8 cellular contexts compared by ENCODE assay signal in the genomic region with DNA sequence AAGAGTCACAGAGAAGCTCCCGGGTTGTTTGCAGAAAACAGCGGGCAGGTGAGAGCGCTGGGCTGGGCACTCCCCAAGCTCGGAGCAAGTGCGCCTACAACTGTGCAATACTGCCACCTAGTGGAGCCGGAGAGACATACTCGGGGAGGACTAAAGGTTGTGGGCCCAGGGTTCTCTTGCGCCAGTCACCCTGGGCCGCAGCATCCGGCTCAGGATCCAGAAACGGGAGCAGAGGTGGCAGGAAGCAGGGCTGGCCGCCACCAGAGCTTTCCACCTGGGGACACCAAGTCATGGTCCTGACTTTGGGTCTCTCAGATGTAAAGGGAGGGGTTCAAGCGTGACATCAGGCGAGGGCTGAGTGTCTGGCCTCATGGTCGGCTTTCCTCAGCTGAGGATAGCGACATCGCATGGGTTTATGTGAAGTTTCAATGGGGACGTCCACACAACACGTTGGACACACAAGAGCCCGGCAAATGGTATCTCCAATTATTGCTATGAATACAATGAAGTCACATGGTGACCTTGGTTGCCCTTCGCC. TPM values are rescaled to one million over a fixed set of nuclear protein-coding genes. Genes with fewer than 3 reads are reported as not detected.
A peak's percentile ranks its signal among the peaks of the same experiment; 100 is the strongest.
DNase-seq lines count a peak whose midpoint lies in the region; ATAC-seq, FAIRE-seq and TF ChIP-seq lines count a peak whose summit lies in the region.

No MANE protein-coding gene starts in this region.

- TF ChIP-seq CTCF in fibroblast of the aortic adventitia (IDR thresholded peaks at IDR 0.05; ENCODE audit: insufficient read depth, low read length) (peak; percentile 90), neural crest cell (conservative IDR thresholded peaks at IDR 0.05) (peak; percentile 91)

- no peaks in the 10 kb centered on the region for H3K36me3 Mint-ChIP-seq in activated T-cell treated with anti-CD3 and anti-CD28 coated beads, Interleukin-2, amount 50 U/mL, for 72 hours (ENCODE audit: insufficient read depth in 2 of 2)
- H3K36me3 Mint-ChIP-seq in neural crest cell (ENCODE audit: low read depth) = no peaks in the 10 kb centered on the region

- H3K4me3 ChIP-seq in fibroblast of the aortic adventitia (ENCODE audit: low read depth, low read length) = no peak overlapping the region

- H3K9me3 Mint-ChIP-seq in activated T-cell treated with anti-CD3 and anti-CD28 coated beads, Interleukin-2, amount 50 U/mL, for 72 hours = no peaks in the 10 kb centered on the region
- H3K9me3 Mint-ChIP-seq in neural crest cell = no peaks in the 10 kb centered on the region
- no peaks in the 10 kb centered on the region for H3K9me3 Mint-ChIP-seq in stimulated activated naive CD8-positive, alpha-beta T cell treated with anti-CD3 and anti-CD28 coated beads, Interleukin-15, amount 100 ng/mL, for 72 hours

- FAIRE-seq in RCC 7860 (lab: Jason Lieb, UNC) = no peak

- H3K4me1 Mint-ChIP-seq in activated T-cell treated with anti-CD3 and anti-CD28 coated beads, Interleukin-2, amount 50 U/mL, for 72 hours (ENCODE audit: low read depth) = peaks cover 10% of the 10 kb centered on the region
- H3K4me1 Mint-ChIP-seq in neural crest cell = peaks cover 9% of the 10 kb centered on the region
- peaks cover 11% of the 10 kb centered on the region for H3K4me1 Mint-ChIP-seq in stimulated activated naive CD8-positive, alpha-beta T cell treated with anti-CD3 and anti-CD28 coated beads, Interleukin-15, amount 100 ng/mL, for 72 hours

- no peak overlapping the region for H3K4me3 Mint-ChIP-seq in activated T-cell treated with anti-CD3 and anti-CD28 coated beads, Interleukin-2, amount 50 U/mL, for 72 hours
- no peak overlapping the region for H3K4me3 Mint-ChIP-seq in neural crest cell
- no peak overlapping the region for H3K4me3 Mint-ChIP-seq in stimulated activated naive CD8-positive, alpha-beta T cell treated with anti-CD3 and anti-CD28 coated beads, Interleukin-15, amount 100 ng/mL, for 72 hours

- ATAC-seq in GM18870 (IDR thresholded peaks at IDR 0.05; ENCODE audit: unreplicated experiment) = peak; percentile 74
- ATAC-seq in activated T-cell treated with anti-CD3 and anti-CD28 coated beads, Interleukin-2, amount 50 U/mL, for 72 hours (replicated peaks in 1 of 2) = peak; percentile 98 to 99
- peak; percentile 99 for ATAC-seq in stimulated activated naive CD8-positive, alpha-beta T cell treated with anti-CD3 and anti-CD28 coated beads, Interleukin-15, amount 100 ng/mL, for 72 hours

- DNase-seq in AG08395 (ENCODE audit: low spot score) = peak; percentile 88
- peak; percentile 88 for DNase-seq in LoVo (ENCODE audit: low spot score)
- peak; percentile 52 for DNase-seq in RCC 7860 (ENCODE audit: low spot score)
- DNase-seq in activated T-cell treated with anti-CD3 and anti-CD28 coated beads, Interleukin-2, amount 50 U/mL, for 72 hours = peak; percentile 81 to 86
- peak; percentile 77 for DNase-seq in fibroblast of the aortic adventitia (ENCODE audit: low read depth)
- DNase-seq in neural crest cell (ENCODE audit: low read depth, low spot score) = peak; percentile 80
- DNase-seq in stimulated activated naive CD8-positive, alpha-beta T cell treated with anti-CD3 and anti-CD28 coated beads, Interleukin-15, amount 100 ng/mL, for 72 hours = peak; percentile 75 to 80

- no peak overlapping the region for H3K27ac Mint-ChIP-seq in activated T-cell treated with anti-CD3 and anti-CD28 coated beads, Interleukin-2, amount 50 U/mL, for 72 hours
- H3K27ac Mint-ChIP-seq in neural crest cell (ENCODE audit: unreplicated experiment) = no peak overlapping the region
- no peak overlapping the region for H3K27ac Mint-ChIP-seq in stimulated activated naive CD8-positive, alpha-beta T cell treated with anti-CD3 and anti-CD28 coated beads, Interleukin-15, amount 100 ng/mL, for 72 hours

- peaks cover 51% of the 10 kb centered on the region for H3K27me3 Mint-ChIP-seq in activated T-cell treated with anti-CD3 and anti-CD28 coated beads, Interleukin-2, amount 50 U/mL, for 72 hours (ENCODE audit: low read depth)
- H3K27me3 Mint-ChIP-seq in neural crest cell (ENCODE audit: low read depth) = peaks cover 72% of the 10 kb centered on the region
- H3K27me3 Mint-ChIP-seq in stimulated activated naive CD8-positive, alpha-beta T cell treated with anti-CD3 and anti-CD28 coated beads, Interleukin-15, amount 100 ng/mL, for 72 hours = peaks cover 64% of the 10 kb centered on the region

RNA-seq across cellular contexts. Expression of a gene that starts 11.2 kb away (rescaled TPM):
- total RNA-seq in activated T-cell treated with anti-CD3 and anti-CD28 coated beads, Interleukin-2, amount 50 U/mL, for 72 hours = not detected
- total RNA-seq in fibroblast of the aortic adventitia (ENCODE audit: low replicate concordance) = not detected in 2 replicates
- not detected in 2 replicates for total RNA-seq in neural crest cell

RNA-seq across cellular contexts. Expression of a gene that starts 30.5 kb away (rescaled TPM):
- total RNA-seq in activated T-cell treated with anti-CD3 and anti-CD28 coated beads, Interleukin-2, amount 50 U/mL, for 72 hours = not detected
- total RNA-seq in fibroblast of the aortic adventitia (ENCODE audit: low replicate concordance) = 0.99 TPM in 1 of 2 replicates, not detected in the other
- total RNA-seq in neural crest cell = not detected in 2 replicates

RNA-seq across cellular contexts. Expression of a gene that starts 47.0 kb away (rescaled TPM):
- total RNA-seq in activated T-cell treated with anti-CD3 and anti-CD28 coated beads, Interleukin-2, amount 50 U/mL, for 72 hours = not detected
- total RNA-seq in fibroblast of the aortic adventitia (ENCODE audit: low replicate concordance) = not detected in 2 replicates
- total RNA-seq in neural crest cell = 1.7 and 2.5 TPM in 2 replicates

RNA-seq across cellular contexts. Expression of a gene that starts 49.1 kb away (rescaled TPM):
- under 1 TPM in 1 of 2 donors, not detected in 1; 0.63 TPM for total RNA-seq in activated T-cell treated with anti-CD3 and anti-CD28 coated beads, Interleukin-2, amount 50 U/mL, for 72 hours
- not detected in 2 replicates for total RNA-seq in fibroblast of the aortic adventitia (ENCODE audit: low replicate concordance)
- total RNA-seq in neural crest cell = not detected in 2 replicates
